Comparison of ENCODE assay signal across 1 cellular context in the genomic region with DNA sequence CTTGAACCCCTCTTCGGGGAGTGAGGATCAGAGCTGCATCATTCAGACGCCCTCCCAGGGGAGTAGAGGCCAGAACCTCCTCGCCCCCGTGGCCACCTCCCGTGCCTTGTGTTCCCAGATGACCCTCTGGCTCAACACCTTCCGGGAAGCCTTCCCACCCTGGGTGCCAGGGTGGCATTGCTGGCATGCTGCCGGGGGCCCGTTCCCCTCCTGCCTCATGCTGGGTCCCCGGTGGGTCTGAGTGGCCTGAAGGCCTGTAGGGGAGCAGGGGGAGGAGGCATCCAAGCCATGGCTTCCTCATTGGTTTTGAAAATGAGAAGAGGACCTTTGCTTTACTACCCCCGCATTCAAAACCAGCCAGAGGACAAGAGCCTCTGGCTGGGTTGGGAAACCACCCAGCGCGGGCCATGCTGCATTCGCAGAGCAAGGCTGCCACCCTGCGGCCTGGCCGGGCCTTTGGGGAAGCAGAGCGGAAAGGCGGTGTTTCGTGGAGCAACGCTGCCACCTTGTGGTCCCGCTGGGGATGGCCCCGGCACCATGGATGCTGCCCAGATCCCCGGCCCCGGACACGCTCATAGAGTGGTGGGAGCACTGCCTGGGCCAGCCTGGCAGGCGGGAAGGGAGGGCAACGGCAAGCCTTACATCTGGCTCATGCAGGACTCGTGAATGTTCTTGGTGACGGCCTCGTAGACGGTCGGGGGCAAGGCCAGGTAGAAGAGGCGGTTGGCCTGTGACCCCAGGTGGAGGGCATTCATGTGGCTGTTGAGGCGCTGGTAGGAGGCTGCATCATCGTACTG.
TF ChIP-seq lines count a peak whose summit lies in the region.

No MANE protein-coding gene starts in this region.

TF ChIP-seq in HepG2, 621 proteins besides CTCF, POLR2A, EP300 and RAD21 (continued from another document and continues in another):
- TF ChIP-seq, protein P1, sequence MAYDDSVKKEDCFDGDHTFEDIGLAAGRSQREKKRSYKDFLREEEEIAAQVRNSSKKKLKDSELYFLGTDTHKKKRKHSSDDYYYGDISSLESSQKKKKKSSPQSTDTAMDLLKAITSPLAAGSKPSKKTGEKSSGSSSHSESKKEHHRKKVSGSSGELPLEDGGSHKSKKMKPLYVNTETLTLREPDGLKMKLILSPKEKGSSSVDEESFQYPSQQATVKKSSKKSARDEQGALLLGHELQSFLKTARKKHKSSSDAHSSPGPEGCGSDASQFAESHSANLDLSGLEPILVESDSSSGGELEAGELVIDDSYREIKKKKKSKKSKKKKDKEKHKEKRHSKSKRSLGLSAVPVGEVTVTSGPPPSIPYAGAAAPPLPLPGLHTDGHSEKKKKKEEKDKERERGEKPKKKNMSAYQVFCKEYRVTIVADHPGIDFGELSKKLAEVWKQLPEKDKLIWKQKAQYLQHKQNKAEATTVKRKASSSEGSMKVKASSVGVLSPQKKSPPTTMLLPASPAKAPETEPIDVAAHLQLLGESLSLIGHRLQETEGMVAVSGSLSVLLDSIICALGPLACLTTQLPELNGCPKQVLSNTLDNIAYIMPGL (CRISPR knock-in tag; IDR thresholded peaks at IDR 0.05; ENCODE audit: borderline replicate concordance in 1 of 2, low read depth in 1 of 2), result peak; percentile 78 to 83; a peak in 2 of 4 replicates
- TF ChIP-seq THAP11 (CRISPR knock-in tag; IDR thresholded peaks at IDR 0.05), result peak; percentile 43; the same call in 1 of the 2 replicates
- TF ChIP-seq HNRNPLL (IDR thresholded peaks at IDR 0.05; ENCODE audit: low read depth, low read length, poor library complexity, severe bottlenecking), result peak; percentile 27
- peak; percentile 99 for TF ChIP-seq STAG1 (CRISPR knock-in tag; IDR thresholded peaks at IDR 0.05)
- TF ChIP-seq ARHGAP35 (CRISPR knock-in tag; IDR thresholded peaks at IDR 0.05; ENCODE audit: borderline replicate concordance), result no peak
- TF ChIP-seq, protein P2, sequence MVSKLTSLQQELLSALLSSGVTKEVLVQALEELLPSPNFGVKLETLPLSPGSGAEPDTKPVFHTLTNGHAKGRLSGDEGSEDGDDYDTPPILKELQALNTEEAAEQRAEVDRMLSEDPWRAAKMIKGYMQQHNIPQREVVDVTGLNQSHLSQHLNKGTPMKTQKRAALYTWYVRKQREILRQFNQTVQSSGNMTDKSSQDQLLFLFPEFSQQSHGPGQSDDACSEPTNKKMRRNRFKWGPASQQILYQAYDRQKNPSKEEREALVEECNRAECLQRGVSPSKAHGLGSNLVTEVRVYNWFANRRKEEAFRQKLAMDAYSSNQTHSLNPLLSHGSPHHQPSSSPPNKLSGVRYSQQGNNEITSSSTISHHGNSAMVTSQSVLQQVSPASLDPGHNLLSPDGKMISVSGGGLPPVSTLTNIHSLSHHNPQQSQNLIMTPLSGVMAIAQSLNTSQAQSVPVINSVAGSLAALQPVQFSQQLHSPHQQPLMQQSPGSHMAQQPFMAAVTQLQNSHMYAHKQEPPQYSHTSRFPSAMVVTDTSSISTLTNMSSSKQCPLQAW (CRISPR knock-in tag; IDR thresholded peaks at IDR 0.05), result peak; percentile 23; the same call in 1 of the 2 replicates
- no peak for TF ChIP-seq ZKSCAN1 (IDR thresholded peaks at IDR 0.05; ENCODE audit: low read length)
- TF ChIP-seq, protein P3, sequence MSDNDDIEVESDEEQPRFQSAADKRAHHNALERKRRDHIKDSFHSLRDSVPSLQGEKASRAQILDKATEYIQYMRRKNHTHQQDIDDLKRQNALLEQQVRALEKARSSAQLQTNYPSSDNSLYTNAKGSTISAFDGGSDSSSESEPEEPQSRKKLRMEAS (IDR thresholded peaks at IDR 0.05), result peak; percentile 53; the same call in 1 of the 2 replicates
- TF ChIP-seq, protein P4, sequence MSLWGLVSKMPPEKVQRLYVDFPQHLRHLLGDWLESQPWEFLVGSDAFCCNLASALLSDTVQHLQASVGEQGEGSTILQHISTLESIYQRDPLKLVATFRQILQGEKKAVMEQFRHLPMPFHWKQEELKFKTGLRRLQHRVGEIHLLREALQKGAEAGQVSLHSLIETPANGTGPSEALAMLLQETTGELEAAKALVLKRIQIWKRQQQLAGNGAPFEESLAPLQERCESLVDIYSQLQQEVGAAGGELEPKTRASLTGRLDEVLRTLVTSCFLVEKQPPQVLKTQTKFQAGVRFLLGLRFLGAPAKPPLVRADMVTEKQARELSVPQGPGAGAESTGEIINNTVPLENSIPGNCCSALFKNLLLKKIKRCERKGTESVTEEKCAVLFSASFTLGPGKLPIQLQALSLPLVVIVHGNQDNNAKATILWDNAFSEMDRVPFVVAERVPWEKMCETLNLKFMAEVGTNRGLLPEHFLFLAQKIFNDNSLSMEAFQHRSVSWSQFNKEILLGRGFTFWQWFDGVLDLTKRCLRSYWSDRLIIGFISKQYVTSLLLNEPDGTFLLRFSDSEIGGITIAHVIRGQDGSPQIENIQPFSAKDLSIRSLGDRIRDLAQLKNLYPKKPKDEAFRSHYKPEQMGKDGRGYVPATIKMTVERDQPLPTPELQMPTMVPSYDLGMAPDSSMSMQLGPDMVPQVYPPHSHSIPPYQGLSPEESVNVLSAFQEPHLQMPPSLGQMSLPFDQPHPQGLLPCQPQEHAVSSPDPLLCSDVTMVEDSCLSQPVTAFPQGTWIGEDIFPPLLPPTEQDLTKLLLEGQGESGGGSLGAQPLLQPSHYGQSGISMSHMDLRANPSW (CRISPR knock-in tag; IDR thresholded peaks at IDR 0.05; ENCODE audit: borderline replicate concordance), result no peak
- TF ChIP-seq, protein P5, sequence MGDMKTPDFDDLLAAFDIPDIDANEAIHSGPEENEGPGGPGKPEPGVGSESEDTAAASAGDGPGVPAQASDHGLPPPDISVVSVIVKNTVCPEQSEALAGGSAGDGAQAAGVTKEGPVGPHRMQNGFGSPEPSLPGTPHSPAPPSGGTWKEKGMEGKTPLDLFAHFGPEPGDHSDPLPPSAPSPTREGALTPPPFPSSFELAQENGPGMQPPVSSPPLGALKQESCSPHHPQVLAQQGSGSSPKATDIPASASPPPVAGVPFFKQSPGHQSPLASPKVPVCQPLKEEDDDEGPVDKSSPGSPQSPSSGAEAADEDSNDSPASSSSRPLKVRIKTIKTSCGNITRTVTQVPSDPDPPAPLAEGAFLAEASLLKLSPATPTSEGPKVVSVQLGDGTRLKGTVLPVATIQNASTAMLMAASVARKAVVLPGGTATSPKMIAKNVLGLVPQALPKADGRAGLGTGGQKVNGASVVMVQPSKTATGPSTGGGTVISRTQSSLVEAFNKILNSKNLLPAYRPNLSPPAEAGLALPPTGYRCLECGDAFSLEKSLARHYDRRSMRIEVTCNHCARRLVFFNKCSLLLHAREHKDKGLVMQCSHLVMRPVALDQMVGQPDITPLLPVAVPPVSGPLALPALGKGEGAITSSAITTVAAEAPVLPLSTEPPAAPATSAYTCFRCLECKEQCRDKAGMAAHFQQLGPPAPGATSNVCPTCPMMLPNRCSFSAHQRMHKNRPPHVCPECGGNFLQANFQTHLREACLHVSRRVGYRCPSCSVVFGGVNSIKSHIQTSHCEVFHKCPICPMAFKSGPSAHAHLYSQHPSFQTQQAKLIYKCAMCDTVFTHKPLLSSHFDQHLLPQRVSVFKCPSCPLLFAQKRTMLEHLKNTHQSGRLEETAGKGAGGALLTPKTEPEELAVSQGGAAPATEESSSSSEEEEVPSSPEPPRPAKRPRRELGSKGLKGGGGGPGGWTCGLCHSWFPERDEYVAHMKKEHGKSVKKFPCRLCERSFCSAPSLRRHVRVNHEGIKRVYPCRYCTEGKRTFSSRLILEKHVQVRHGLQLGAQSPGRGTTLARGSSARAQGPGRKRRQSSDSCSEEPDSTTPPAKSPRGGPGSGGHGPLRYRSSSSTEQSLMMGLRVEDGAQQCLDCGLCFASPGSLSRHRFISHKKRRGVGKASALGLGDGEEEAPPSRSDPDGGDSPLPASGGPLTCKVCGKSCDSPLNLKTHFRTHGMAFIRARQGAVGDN (CRISPR knock-in tag; IDR thresholded peaks at IDR 0.05), result peak; percentile 74
- TF ChIP-seq FOSL2 (CRISPR knock-in tag; IDR thresholded peaks at IDR 0.05), result peak; percentile 48
- TF ChIP-seq KLF16 (CRISPR knock-in tag; IDR thresholded peaks at IDR 0.05), result peak in 1 of 2 experiments; percentile 65; a peak in 1 of 4 replicates
- peak; percentile 55; the same call in 1 of the 3 replicates for TF ChIP-seq MXI1 (IDR thresholded peaks at IDR 0.05; ENCODE audit: borderline replicate concordance, low read depth, low read length)
- no peak for TF ChIP-seq IRX3 (CRISPR knock-in tag; IDR thresholded peaks at IDR 0.05; ENCODE audit: borderline replicate concordance, low read depth)
- TF ChIP-seq SMC3 (IDR thresholded peaks at IDR 0.05; ENCODE audit: low read length), result peak; percentile 67; the same call in 1 of the 2 replicates
- TF ChIP-seq ZNF263 (CRISPR knock-in tag; IDR thresholded peaks at IDR 0.05), result peak; percentile 90
- peak; percentile 55; the same call in 1 of the 2 replicates for TF ChIP-seq SAP130 (CRISPR knock-in tag; IDR thresholded peaks at IDR 0.05; ENCODE audit: low read depth)
- TF ChIP-seq, protein P6, sequence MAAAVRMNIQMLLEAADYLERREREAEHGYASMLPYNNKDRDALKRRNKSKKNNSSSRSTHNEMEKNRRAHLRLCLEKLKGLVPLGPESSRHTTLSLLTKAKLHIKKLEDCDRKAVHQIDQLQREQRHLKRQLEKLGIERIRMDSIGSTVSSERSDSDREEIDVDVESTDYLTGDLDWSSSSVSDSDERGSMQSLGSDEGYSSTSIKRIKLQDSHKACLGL (CRISPR knock-in tag; IDR thresholded peaks at IDR 0.05), result no peak
- TF ChIP-seq, protein P7, sequence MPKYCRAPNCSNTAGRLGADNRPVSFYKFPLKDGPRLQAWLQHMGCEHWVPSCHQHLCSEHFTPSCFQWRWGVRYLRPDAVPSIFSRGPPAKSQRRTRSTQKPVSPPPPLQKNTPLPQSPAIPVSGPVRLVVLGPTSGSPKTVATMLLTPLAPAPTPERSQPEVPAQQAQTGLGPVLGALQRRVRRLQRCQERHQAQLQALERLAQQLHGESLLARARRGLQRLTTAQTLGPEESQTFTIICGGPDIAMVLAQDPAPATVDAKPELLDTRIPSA (CRISPR knock-in tag; IDR thresholded peaks at IDR 0.05; ENCODE audit: borderline replicate concordance), result no peak
- no peak for TF ChIP-seq PHF21A (CRISPR knock-in tag; IDR thresholded peaks at IDR 0.05)
- TF ChIP-seq ZNF878 (CRISPR knock-in tag; IDR thresholded peaks at IDR 0.05), result no peak
- TF ChIP-seq HHEX (CRISPR knock-in tag; IDR thresholded peaks at IDR 0.05), result no peak
- TF ChIP-seq KDM2A (CRISPR knock-in tag; IDR thresholded peaks at IDR 0.05; ENCODE audit: borderline replicate concordance, low read depth), result peak; percentile 76; the same call in 1 of the 2 replicates
- TF ChIP-seq LCORL (IDR thresholded peaks at IDR 0.05), result no peak
- TF ChIP-seq LCORL (CRISPR knock-in tag; IDR thresholded peaks at IDR 0.05), result 0 out of 2 replicates have a peak, but pooled peaks have one; percentile 17
- peak; percentile 24; the same call in 1 of the 2 replicates for TF ChIP-seq ETV5 (CRISPR knock-in tag; IDR thresholded peaks at IDR 0.05; ENCODE audit: borderline replicate concordance)
- TF ChIP-seq, protein P8, sequence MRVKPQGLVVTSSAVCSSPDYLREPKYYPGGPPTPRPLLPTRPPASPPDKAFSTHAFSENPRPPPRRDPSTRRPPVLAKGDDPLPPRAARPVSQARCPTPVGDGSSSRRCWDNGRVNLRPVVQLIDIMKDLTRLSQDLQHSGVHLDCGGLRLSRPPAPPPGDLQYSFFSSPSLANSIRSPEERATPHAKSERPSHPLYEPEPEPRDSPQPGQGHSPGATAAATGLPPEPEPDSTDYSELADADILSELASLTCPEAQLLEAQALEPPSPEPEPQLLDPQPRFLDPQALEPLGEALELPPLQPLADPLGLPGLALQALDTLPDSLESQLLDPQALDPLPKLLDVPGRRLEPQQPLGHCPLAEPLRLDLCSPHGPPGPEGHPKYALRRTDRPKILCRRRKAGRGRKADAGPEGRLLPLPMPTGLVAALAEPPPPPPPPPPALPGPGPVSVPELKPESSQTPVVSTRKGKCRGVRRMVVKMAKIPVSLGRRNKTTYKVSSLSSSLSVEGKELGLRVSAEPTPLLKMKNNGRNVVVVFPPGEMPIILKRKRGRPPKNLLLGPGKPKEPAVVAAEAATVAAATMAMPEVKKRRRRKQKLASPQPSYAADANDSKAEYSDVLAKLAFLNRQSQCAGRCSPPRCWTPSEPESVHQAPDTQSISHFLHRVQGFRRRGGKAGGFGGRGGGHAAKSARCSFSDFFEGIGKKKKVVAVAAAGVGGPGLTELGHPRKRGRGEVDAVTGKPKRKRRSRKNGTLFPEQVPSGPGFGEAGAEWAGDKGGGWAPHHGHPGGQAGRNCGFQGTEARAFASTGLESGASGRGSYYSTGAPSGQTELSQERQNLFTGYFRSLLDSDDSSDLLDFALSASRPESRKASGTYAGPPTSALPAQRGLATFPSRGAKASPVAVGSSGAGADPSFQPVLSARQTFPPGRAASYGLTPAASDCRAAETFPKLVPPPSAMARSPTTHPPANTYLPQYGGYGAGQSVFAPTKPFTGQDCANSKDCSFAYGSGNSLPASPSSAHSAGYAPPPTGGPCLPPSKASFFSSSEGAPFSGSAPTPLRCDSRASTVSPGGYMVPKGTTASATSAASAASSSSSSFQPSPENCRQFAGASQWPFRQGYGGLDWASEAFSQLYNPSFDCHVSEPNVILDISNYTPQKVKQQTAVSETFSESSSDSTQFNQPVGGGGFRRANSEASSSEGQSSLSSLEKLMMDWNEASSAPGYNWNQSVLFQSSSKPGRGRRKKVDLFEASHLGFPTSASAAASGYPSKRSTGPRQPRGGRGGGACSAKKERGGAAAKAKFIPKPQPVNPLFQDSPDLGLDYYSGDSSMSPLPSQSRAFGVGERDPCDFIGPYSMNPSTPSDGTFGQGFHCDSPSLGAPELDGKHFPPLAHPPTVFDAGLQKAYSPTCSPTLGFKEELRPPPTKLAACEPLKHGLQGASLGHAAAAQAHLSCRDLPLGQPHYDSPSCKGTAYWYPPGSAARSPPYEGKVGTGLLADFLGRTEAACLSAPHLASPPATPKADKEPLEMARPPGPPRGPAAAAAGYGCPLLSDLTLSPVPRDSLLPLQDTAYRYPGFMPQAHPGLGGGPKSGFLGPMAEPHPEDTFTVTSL (CRISPR knock-in tag; IDR thresholded peaks at IDR 0.05; ENCODE audit: borderline replicate concordance), result no peak
- 0 out of 2 replicates have a peak, but pooled peaks have one; percentile 40 for TF ChIP-seq ZNF350 (CRISPR knock-in tag; IDR thresholded peaks at IDR 0.05; ENCODE audit: borderline replicate concordance, low read depth)
- peak; percentile 67 for TF ChIP-seq ZBTB38 (CRISPR knock-in tag; IDR thresholded peaks at IDR 0.05)
- 0 out of 2 replicates have a peak, but pooled peaks have one; percentile 20 for TF ChIP-seq TSC22D2 (CRISPR knock-in tag; IDR thresholded peaks at IDR 0.05; ENCODE audit: borderline replicate concordance)
- no peak for TF ChIP-seq MAF1 (CRISPR knock-in tag; IDR thresholded peaks at IDR 0.05; ENCODE audit: borderline replicate concordance)
- TF ChIP-seq KMT2A (CRISPR knock-in tag; IDR thresholded peaks at IDR 0.05), result peak; percentile 41; the same call in 1 of the 2 replicates
- TF ChIP-seq ZNF205 (CRISPR knock-in tag; IDR thresholded peaks at IDR 0.05), result 0 out of 2 replicates have a peak, but pooled peaks have one; percentile 28
- no peak for TF ChIP-seq SATB2 (CRISPR knock-in tag; IDR thresholded peaks at IDR 0.05)
- no peak for TF ChIP-seq ZNF124 (CRISPR knock-in tag; IDR thresholded peaks at IDR 0.05)
- TF ChIP-seq, protein P9, sequence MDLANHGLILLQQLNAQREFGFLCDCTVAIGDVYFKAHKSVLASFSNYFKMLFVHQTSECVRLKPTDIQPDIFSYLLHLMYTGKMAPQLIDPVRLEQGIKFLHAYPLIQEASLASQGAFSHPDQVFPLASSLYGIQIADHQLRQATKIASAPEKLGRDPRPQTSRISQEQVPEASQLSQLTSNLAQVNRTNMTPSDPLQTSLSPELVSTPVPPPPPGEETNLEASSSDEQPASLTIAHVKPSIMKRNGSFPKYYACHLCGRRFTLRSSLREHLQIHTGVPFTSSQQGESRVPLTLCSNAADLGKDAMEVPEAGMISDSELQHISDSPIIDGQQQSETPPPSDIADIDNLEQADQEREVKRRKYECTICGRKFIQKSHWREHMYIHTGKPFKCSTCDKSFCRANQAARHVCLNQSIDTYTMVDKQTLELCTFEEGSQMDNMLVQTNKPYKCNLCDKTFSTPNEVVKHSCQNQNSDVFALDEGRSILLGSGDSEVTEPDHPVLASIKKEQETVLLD (CRISPR knock-in tag; IDR thresholded peaks at IDR 0.05; ENCODE audit: low read depth), result no peak
- TF ChIP-seq FOXA3 (CRISPR knock-in tag; IDR thresholded peaks at IDR 0.05), result 0 out of 2 replicates have a peak, but pooled peaks have one; percentile 35
